10 cellular contexts compared by ENCODE assay signal in the genomic region with DNA sequence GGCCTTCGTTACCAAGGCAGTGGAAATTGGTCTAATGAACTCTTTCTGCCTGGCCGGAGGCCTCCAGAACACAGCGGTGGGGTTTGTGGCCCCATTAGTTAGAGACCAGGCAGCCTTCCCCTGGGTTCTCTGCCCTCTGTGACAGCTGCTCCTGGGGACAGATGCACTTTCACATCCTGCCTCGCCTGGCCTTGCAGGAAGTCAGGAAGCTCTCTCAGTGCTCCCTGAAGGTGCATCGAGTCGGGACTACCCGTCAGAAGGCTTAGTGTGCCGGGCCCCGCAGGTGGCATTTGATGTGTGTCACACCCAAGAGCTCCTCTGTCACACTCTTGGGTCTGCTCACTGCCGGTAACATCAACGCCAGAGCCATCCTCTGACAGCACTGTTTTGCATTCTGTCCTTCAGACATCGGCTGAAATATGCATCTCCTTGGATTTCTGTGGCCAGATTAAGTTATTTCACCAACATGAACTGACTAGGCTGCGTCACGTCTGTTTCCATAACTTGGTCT.
DNase-seq lines count a peak whose midpoint lies in the region; ATAC-seq, FAIRE-seq and TF ChIP-seq lines count a peak whose summit lies in the region.
"Had no signal": no experiment of that assay in that cellular context is flagged by ENCODE, and none has a peak within 500 bp of the region (broad histone marks: within the 10 kb centered on the region; RNA-seq: fewer than 3 reads in every experiment).

No MANE protein-coding gene starts in this region.

- H3K27ac ChIP-seq in dorsolateral prefrontal cortex: peak overlapping the region in 52 of 59 donors; percentile 12 to 96 (median 86)

- FAIRE-seq in frontal cortex (lab: Jason Lieb, UNC): no peak

- peak overlapping the region; percentile 77 for H3K27ac Mint-ChIP-seq in activated CD8-positive, alpha-beta memory T cell treated with anti-CD3 and anti-CD28 coated beads, Interleukin-2, amount 10 ng/mL, durations not matched to agents 7 days and 5 days
- no peak overlapping the region for H3K27ac Mint-ChIP-seq in glutamatergic neuron (ENCODE audit: unreplicated experiment)

- H3K4me1 Mint-ChIP-seq in activated CD8-positive, alpha-beta memory T cell treated with anti-CD3 and anti-CD28 coated beads, Interleukin-2, amount 10 ng/mL, durations not matched to agents 7 days and 5 days: peaks cover 48% of the 10 kb centered on the region
- H3K4me1 Mint-ChIP-seq in glutamatergic neuron (ENCODE audit: low read depth, unreplicated experiment): peaks cover 14% of the 10 kb centered on the region

- H3K9me3 Mint-ChIP-seq in activated CD8-positive, alpha-beta memory T cell treated with anti-CD3 and anti-CD28 coated beads, Interleukin-2, amount 10 ng/mL, durations not matched to agents 7 days and 5 days (ENCODE audit: low read depth): no peaks in the 10 kb centered on the region
- no peaks in the 10 kb centered on the region for H3K9me3 Mint-ChIP-seq in glutamatergic neuron (ENCODE audit: unreplicated experiment)

- peak; percentile 27 for ATAC-seq in activated CD8-positive, alpha-beta memory T cell treated with anti-CD3 and anti-CD28 coated beads, Interleukin-2, amount 10 ng/mL, durations not matched to agents 7 days and 5 days
- ATAC-seq in HG03442 (IDR thresholded peaks at IDR 0.05; ENCODE audit: unreplicated experiment): no peak

- H3K36me3 Mint-ChIP-seq in activated CD8-positive, alpha-beta memory T cell treated with anti-CD3 and anti-CD28 coated beads, Interleukin-2, amount 10 ng/mL, durations not matched to agents 7 days and 5 days: no peaks in the 10 kb centered on the region
- H3K36me3 Mint-ChIP-seq in glutamatergic neuron (ENCODE audit: unreplicated experiment): no peaks in the 10 kb centered on the region

- peaks cover 3% of the 10 kb centered on the region for H3K27me3 Mint-ChIP-seq in activated CD8-positive, alpha-beta memory T cell treated with anti-CD3 and anti-CD28 coated beads, Interleukin-2, amount 10 ng/mL, durations not matched to agents 7 days and 5 days
- H3K27me3 Mint-ChIP-seq in glutamatergic neuron (ENCODE audit: unreplicated experiment): peaks cover 2% of the 10 kb centered on the region

- intact Hi-C loops in dorsolateral prefrontal cortex (cut with DNase I): no loop called here

- no peak for TF ChIP-seq CTCF in dorsolateral prefrontal cortex (IDR thresholded peaks at IDR 0.05 in 54 of 56, conservative IDR thresholded peaks at IDR 0.05 in 2 of 56; ENCODE audit: low read depth in 1 of 56, partially characterized antibody in 56 of 56)
- no peak for TF ChIP-seq CTCF in glutamatergic neuron (IDR thresholded peaks at IDR 0.05; ENCODE audit: partially characterized antibody, unreplicated experiment)

- no peaks in the 10 kb centered on the region for H3K27me3 ChIP-seq in dorsolateral prefrontal cortex
- H3K27me3 ChIP-seq: thyroid gland had no signal

- CTCF ChIA-PET in activated CD8-positive, alpha-beta memory T cell treated with anti-CD3 and anti-CD28 coated beads, Interleukin-2, amount 10 ng/mL, durations not matched to agents 7 days and 5 days (lab: Charles Lee): interaction anchor here (0.9 to 1.1 kb wide), 2 partner anchors 12 to 87 kb away, joined by 3 read pairs; no protein-coding TSS in a partner anchor

- H3K4me3 Mint-ChIP-seq in activated CD8-positive, alpha-beta memory T cell treated with anti-CD3 and anti-CD28 coated beads, Interleukin-2, amount 10 ng/mL, durations not matched to agents 7 days and 5 days: peak overlapping the region; percentile 1
- H3K4me3 Mint-ChIP-seq in glutamatergic neuron (ENCODE audit: unreplicated experiment): no peak overlapping the region

- H3K4me3 ChIP-seq in dorsolateral prefrontal cortex: peak overlapping the region in 1 of 59 donors; percentile 2
- H3K4me3 ChIP-seq: thyroid gland had no signal

- DNase-seq in NCI-H510A treated with DMSO at 0.1 percent for 48 hours (lab: John Stamatoyannopoulos, UW) (peak; percentile 47), dorsolateral prefrontal cortex (no peak), GF-D8 (lab: John Stamatoyannopoulos, UW) (no peak), frontal cortex (ENCODE audit: low spot score in 2 of 2) (no peak), glutamatergic neuron (no peak)
- peak; percentile 65 for DNase-seq in activated CD8-positive, alpha-beta memory T cell treated with anti-CD3 and anti-CD28 coated beads, Interleukin-2, amount 10 ng/mL, durations not matched to agents 7 days and 5 days
- DNase-seq in stimulated activated CD8-positive, alpha-beta memory T cell treated with anti-CD3 and anti-CD28 coated beads, Interleukin-12 subunit alpha, Interleukin-12 subunit beta, amount 100 ng/mL, for 24 hours (ENCODE audit: extremely low read depth): peak; percentile 24
- DNase-seq: NCI-H2081 treated with DMSO at 0.1 percent for 48 hours, thyroid gland had no signal

Comparison
In these comparisons a context has a peak if more than half of its experiments do, and no peak if none do; other contexts are left out.
1. DNase-seq: peak in NCI-H510A treated with DMSO at 0.1 percent for 48 hours (single experiment), activated CD8-positive, alpha-beta memory T cell treated with anti-CD3 and anti-CD28 coated beads, Interleukin-2, amount 10 ng/mL, durations not matched to agents 7 days and 5 days (single experiment) and stimulated activated CD8-positive, alpha-beta memory T cell treated with anti-CD3 and anti-CD28 coated beads, Interleukin-12 subunit alpha, Interleukin-12 subunit beta, amount 100 ng/mL, for 24 hours (single experiment); none in dorsolateral prefrontal cortex (0 of 10), GF-D8 (single experiment), frontal cortex (0 of 2) and glutamatergic neuron (single experiment).